1 cellular context compared by ENCODE assay signal in genomic region chr1:30695481-30695880, GRCh38.
TF ChIP-seq lines count a peak whose summit lies in the region.

No MANE protein-coding gene starts in this region.

TF ChIP-seq in GM23338, 12 proteins besides CTCF, POLR2A, EP300 and RAD21:
- TF ChIP-seq ZNF462 (CRISPR knock-in tag; IDR thresholded peaks at IDR 0.05) (no peak), POLR2AphosphoS5 (IDR thresholded peaks at IDR 0.05; ENCODE audit: low read depth) (no peak), ZNF114 (CRISPR knock-in tag; IDR thresholded peaks at IDR 0.05) (no peak), ZNF331 (CRISPR knock-in tag; IDR thresholded peaks at IDR 0.05; ENCODE audit: low read depth) (no peak), EZH2 (IDR thresholded peaks at IDR 0.05; ENCODE audit: low read depth, unreplicated experiment) (no peak), REST (IDR thresholded peaks at IDR 0.05; ENCODE audit: unreplicated experiment) (no peak), EZH2phosphoT487 (IDR thresholded peaks at IDR 0.05; ENCODE audit: unreplicated experiment) (no peak), STAT1 (IDR thresholded peaks at IDR 0.05; ENCODE audit: unreplicated experiment) (no peak), ETS1 (IDR thresholded peaks at IDR 0.05) (no peak), CREB1 (CRISPR knock-in tag; IDR thresholded peaks at IDR 0.05; ENCODE audit: low read depth) (no peak), JUNB (IDR thresholded peaks at IDR 0.05; ENCODE audit: unreplicated experiment) (no peak), NANOG (IDR thresholded peaks at IDR 0.05; ENCODE audit: borderline replicate concordance) (no peak)
TF ChIP-seq in GM23338: peak in this region for 0.
